17 cellular contexts compared by ENCODE assay signal in the genomic region with DNA sequence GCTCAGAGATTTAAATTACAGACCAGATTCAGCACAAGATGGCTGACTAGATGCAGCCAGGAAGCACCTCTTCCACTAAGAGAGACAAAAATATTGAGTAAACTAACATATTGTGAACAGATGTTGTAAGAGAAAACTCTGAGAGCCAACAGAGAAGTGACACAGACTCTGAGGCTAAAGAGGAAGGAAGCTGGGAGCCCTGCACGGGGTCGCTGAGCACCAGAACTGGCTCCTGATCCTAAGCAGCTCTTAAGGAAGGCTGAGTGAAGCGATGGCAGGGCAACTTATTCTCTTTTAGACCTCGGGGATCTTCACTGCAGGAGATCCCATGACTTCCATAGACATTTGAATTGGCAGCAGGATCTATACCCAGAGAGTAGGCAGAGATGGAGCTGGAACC.
"Had no signal": no experiment of that assay in that cellular context is flagged by ENCODE, and none has a peak within 500 bp of the region (broad histone marks: within the 10 kb centered on the region; RNA-seq: fewer than 3 reads in every experiment).

No MANE protein-coding gene starts in this region.

- H3K4me3 Mint-ChIP-seq: activated CD4-positive, alpha-beta T cell treated with anti-CD3 and anti-CD28 coated beads, Interleukin-2, amount 10 ng/mL, durations not matched to agents 24 days and 14 days; activated T-helper 17 cell treated with anti-CD3 and anti-CD28 coated beads, Interleukin-2, amount 50 U/mL, for 72 hours; nephron had no signal

- DNase-seq: activated CD4-positive, alpha-beta T cell treated with anti-CD3 and anti-CD28 coated beads, Interleukin-2, amount 10 ng/mL, durations not matched to agents 24 days and 14 days; activated CD8-positive, alpha-beta memory T cell treated with anti-CD3 and anti-CD28 coated beads for 24 hours; activated naive CD4-positive, alpha-beta T cell treated with anti-CD3 and anti-CD28 coated beads, Interleukin-2, amount 50 U/mL, for 16 hours; activated T-cell treated with anti-CD3 and anti-CD28 coated beads for 4 hours; colonic mucosa; effector CD4-positive, alpha-beta T cell; heart right ventricle; mammary epithelial cell; occipital lobe; stimulated activated CD4-positive, alpha-beta T cell treated with anti-CD3 and anti-CD28 coated beads, Interleukin-15, amount 100 ng/mL, for 24 hours; stimulated activated CD4-positive, alpha-beta T cell treated with anti-CD3 and anti-CD28 coated beads, Interleukin-4, amount 100 ng/mL, for 24 hours; stomach had no signal

- H3K27me3 ChIP-seq: adrenal gland, colonic mucosa, heart right ventricle, stomach had no signal

- H3K27me3 Mint-ChIP-seq: activated CD4-positive, alpha-beta T cell treated with anti-CD3 and anti-CD28 coated beads, Interleukin-2, amount 10 ng/mL, durations not matched to agents 24 days and 14 days; activated T-helper 17 cell treated with anti-CD3 and anti-CD28 coated beads, Interleukin-2, amount 50 U/mL, for 72 hours had no signal

- ATAC-seq: activated T-helper 17 cell treated with anti-CD3 and anti-CD28 coated beads, Interleukin-2, amount 50 U/mL, for 72 hours had no signal

- H3K4me3 ChIP-seq: adrenal gland, colonic mucosa, heart right ventricle, prostate gland, stomach, thoracic aorta had no signal

- H3K9me3 ChIP-seq: adrenal gland, colonic mucosa, heart right ventricle, prostate gland, thoracic aorta had no signal

- H3K27ac Mint-ChIP-seq: activated CD4-positive, alpha-beta T cell treated with anti-CD3 and anti-CD28 coated beads, Interleukin-2, amount 10 ng/mL, durations not matched to agents 24 days and 14 days; activated T-helper 17 cell treated with anti-CD3 and anti-CD28 coated beads, Interleukin-2, amount 50 U/mL, for 72 hours had no signal

- H3K4me1 ChIP-seq: adrenal gland, colonic mucosa, heart right ventricle, prostate gland, stomach had no signal

- H3K27ac ChIP-seq: adrenal gland, colonic mucosa, heart right ventricle, prostate gland, stomach, thoracic aorta had no signal

- H3K36me3 ChIP-seq: adrenal gland, colonic mucosa, heart right ventricle, prostate gland, stomach, thoracic aorta had no signal

- H3K4me1 Mint-ChIP-seq: activated CD4-positive, alpha-beta T cell treated with anti-CD3 and anti-CD28 coated beads, Interleukin-2, amount 10 ng/mL, durations not matched to agents 24 days and 14 days; activated T-helper 17 cell treated with anti-CD3 and anti-CD28 coated beads, Interleukin-2, amount 50 U/mL, for 72 hours; nephron had no signal
